ENCODE assay signal across 19 cellular contexts in genomic region chr5:14308384-14309154, GRCh38.
DNase-seq lines count a peak whose midpoint lies in the region; ATAC-seq, FAIRE-seq and TF ChIP-seq lines count a peak whose summit lies in the region.
"Had no signal": no experiment of that assay in that cellular context is flagged by ENCODE, and none has a peak within 500 bp of the region (broad histone marks: within the 10 kb centered on the region; RNA-seq: fewer than 3 reads in every experiment).

No MANE protein-coding gene starts in this region.

- H3K4me2 ChIP-seq in GM12878 (ENCODE audit: control insufficient read depth, insufficient read depth), result no peak overlapping the region
- H3K4me2 ChIP-seq: BLaER1, KMS-11 had no signal

- H3K27ac Mint-ChIP-seq in HFFc6, result no peak overlapping the region; the same call in 1 of the 2 replicates
- no peak overlapping the region for H3K27ac Mint-ChIP-seq in activated T-cell treated with anti-CD3 and anti-CD28 coated beads, Interleukin-2, amount 50 U/mL, for 24 hours
- H3K27ac Mint-ChIP-seq: CD8-positive, alpha-beta T cell; H9 had no signal

- DNase-seq in EH (ENCODE audit: low read depth) (peak; percentile 18), HFFc6 (no peak), GM12878 (ENCODE audit: low read depth, low spot score) (no peak), lower leg skin (ENCODE audit: low spot score in 2 of 2) (no peak)
- DNase-seq in activated T-cell treated with anti-CD3 and anti-CD28 coated beads, Interleukin-2, amount 50 U/mL, for 24 hours, result no peak
- DNase-seq in stimulated activated CD8-positive, alpha-beta memory T cell treated with anti-CD3 and anti-CD28 coated beads, Interleukin-4, amount 100 ng/mL, for 48 hours, result no peak
- DNase-seq: 8988T; Calu3; CD8-positive, alpha-beta T cell; DMS79 treated with DMSO at 0.1 percent for 48 hours; GF-D8; GOT3; H9 had no signal

- RAD21 ChIA-PET in GM12878 (lab: Charles Lee; ENCODE audit: unreplicated experiment), result no interaction called here

- no peaks in the 10 kb centered on the region for H3K9me3 ChIP-seq in GM12878 (replicated peaks; ENCODE audit: control insufficient read depth, insufficient read depth, low read length)
- H3K9me3 ChIP-seq: BLaER1 had no signal

- no peak for ATAC-seq in GM12878
- ATAC-seq in GM18870 (IDR thresholded peaks at IDR 0.05; ENCODE audit: unreplicated experiment), result no peak
- ATAC-seq: CD8-positive, alpha-beta T cell; HepG2 had no signal

- no peak overlapping the region for H3K9ac ChIP-seq in GM12878 (ENCODE audit: control insufficient read depth, insufficient read depth, low read length)
- H3K9ac ChIP-seq: BLaER1, KMS-11 had no signal

- H3K4me3 ChIP-seq in GM12878 (no peak overlapping the region), lower leg skin (ENCODE audit: low read depth, poor library complexity, severe bottlenecking) (no peak overlapping the region)
- H3K4me3 ChIP-seq: BLaER1 had no signal

- H3K4me1 Mint-ChIP-seq in HFFc6 (ENCODE audit: low read depth), result peaks cover 77% of the 10 kb centered on the region
- no peaks in the 10 kb centered on the region for H3K4me1 Mint-ChIP-seq in activated T-cell treated with anti-CD3 and anti-CD28 coated beads, Interleukin-2, amount 50 U/mL, for 24 hours (ENCODE audit: low read depth)

- POLR2A ChIA-PET in GM12878 (lab: Charles Lee), result no interaction called here

- no peaks in the 10 kb centered on the region for H3K4me1 ChIP-seq in GM12878 (ENCODE audit: control insufficient read depth, insufficient read depth, low read length)
- H3K4me1 ChIP-seq: BLaER1 had no signal

- 100% methylated on average over 5 of the region's 5 CpGs for WGBS in GM12878 (ENCODE audit: insufficient coverage, insufficient replicate concordance, low lambda C conversion rate, missing lambda C conversion rate)
- WGBS in lower leg skin, 2 donors, result 97% methylated on average over 5 of the region's 5 CpGs

- H4K20me1 ChIP-seq in GM12878 (ENCODE audit: control insufficient read depth, insufficient read depth), result no peaks in the 10 kb centered on the region

- peaks cover 13% of the 10 kb centered on the region for H3K27me3 Mint-ChIP-seq in HFFc6 (ENCODE audit: insufficient read depth)
- H3K27me3 Mint-ChIP-seq in activated T-cell treated with anti-CD3 and anti-CD28 coated beads, Interleukin-2, amount 50 U/mL, for 24 hours, result peaks cover 3% of the 10 kb centered on the region

- intact Hi-C loops in GM12878 (cut with micrococcal nuclease; ENCODE audit: unreplicated experiment) (no loop called here), lower leg skin (cut with DNase I; ENCODE audit: low total_unique reads) (no loop called here)

- TF ChIP-seq RAD21 in GM12878 (IDR thresholded peaks at IDR 0.05; ENCODE audit: insufficient read depth, low read depth, low read length), result no peak

- H3K36me3 Mint-ChIP-seq in HFFc6 (ENCODE audit: low read depth), result peaks cover 80% of the 10 kb centered on the region
- no peaks in the 10 kb centered on the region for H3K36me3 Mint-ChIP-seq in activated T-cell treated with anti-CD3 and anti-CD28 coated beads, Interleukin-2, amount 50 U/mL, for 24 hours (ENCODE audit: low read depth)
- H3K36me3 Mint-ChIP-seq: CD8-positive, alpha-beta T cell had no signal

- TF ChIP-seq POLR2A in GM12878 (IDR thresholded peaks at IDR 0.05; ENCODE audit: low read depth, low read length) (no peak), lower leg skin (IDR thresholded peaks at IDR 0.05) (no peak)

- peaks cover 25 to 34% of the 10 kb centered on the region in 2 experiments for H3K36me3 ChIP-seq in GM12878 (ENCODE audit: control insufficient read depth in 2 of 2, insufficient read depth in 2 of 2, low read length in 1 of 2)

- H3K79me2 ChIP-seq in GM12878 (ENCODE audit: control insufficient read depth, insufficient read depth, low read length), result no peaks in the 10 kb centered on the region

- no peaks in the 10 kb centered on the region for H3K27me3 ChIP-seq in GM12878 (replicated peaks in 1 of 2; ENCODE audit: control insufficient read depth in 2 of 2, insufficient read depth in 2 of 2, low read length in 1 of 2)
- H3K27me3 ChIP-seq: BLaER1 had no signal

- CTCF ChIA-PET in GM12878 (lab: Yijun Ruan, JAX), result no interaction called here

- H3K27ac ChIP-seq in GM12878 (ENCODE audit: control insufficient read depth, insufficient read depth), result no peak overlapping the region
- H3K27ac ChIP-seq: BLaER1, KMS-11 had no signal

- SMC1A ChIA-PET in GM12878 (lab: Charles Lee; ENCODE audit: uncharacterized antibody, unreplicated experiment), result no interaction called here

- TF ChIP-seq EP300 in GM12878 (IDR thresholded peaks at IDR 0.05; ENCODE audit: borderline replicate concordance in 1 of 2, control insufficient read depth in 1 of 2, low read depth in 2 of 2, low read length in 2 of 2), result no peak

- no peaks in the 10 kb centered on the region; the same call in 1 of the 2 replicates for H3K9me3 Mint-ChIP-seq in HFFc6
- H3K9me3 Mint-ChIP-seq in activated T-cell treated with anti-CD3 and anti-CD28 coated beads, Interleukin-2, amount 50 U/mL, for 24 hours, result no peaks in the 10 kb centered on the region
- H3K9me3 Mint-ChIP-seq: CD8-positive, alpha-beta T cell; H9 had no signal

- in situ Hi-C loops in GM12878 (cut with MboI), result no loop called here

- FAIRE-seq in GM12878 (lab: Jason Lieb, UNC), result no peak
- FAIRE-seq: GM19239, HepG2 had no signal

- H2AFZ ChIP-seq in GM12878 (ENCODE audit: control insufficient read depth, low read depth, low read length), result no peak overlapping the region

- H3K4me3 Mint-ChIP-seq in HFFc6, result peak overlapping the region; percentile 14; the same call in 1 of the 2 replicates
- H3K4me3 Mint-ChIP-seq in activated T-cell treated with anti-CD3 and anti-CD28 coated beads, Interleukin-2, amount 50 U/mL, for 24 hours, result no peak overlapping the region
- H3K4me3 Mint-ChIP-seq: CD14-positive monocyte; CD8-positive, alpha-beta T cell; H9 had no signal

- TF ChIP-seq CTCF in HFFc6 (IDR thresholded peaks at IDR 0.05), result no peak
- no peak for TF ChIP-seq CTCF in GM12878 (IDR thresholded peaks at IDR 0.05 in 2 of 3, conservative IDR thresholded peaks at IDR 0.05 in 1 of 3; ENCODE audit: control insufficient read depth in 2 of 3, extremely low read depth in 1 of 3, insufficient read depth in 1 of 3, low read depth in 3 of 3, low read length in 3 of 3)
- TF ChIP-seq CTCF in lower leg skin (IDR thresholded peaks at IDR 0.05), result no peak

- BruUV-seq in GM12878 (replicated peaks; lab: Mats Ljungman, UMichigan), result no TSS peak

TF ChIP-seq in GM12878, 131 proteins besides CTCF, POLR2A, EP300 and RAD21:
- peak; percentile 82 for TF ChIP-seq HDGF (IDR thresholded peaks at IDR 0.05)
- no peak for TF ChIP-seq PAX8 (IDR thresholded peaks at IDR 0.05)
TF ChIP-seq in GM12878: peak in this region for 1.
